8 cellular contexts compared by ENCODE assay signal in the genomic region with DNA sequence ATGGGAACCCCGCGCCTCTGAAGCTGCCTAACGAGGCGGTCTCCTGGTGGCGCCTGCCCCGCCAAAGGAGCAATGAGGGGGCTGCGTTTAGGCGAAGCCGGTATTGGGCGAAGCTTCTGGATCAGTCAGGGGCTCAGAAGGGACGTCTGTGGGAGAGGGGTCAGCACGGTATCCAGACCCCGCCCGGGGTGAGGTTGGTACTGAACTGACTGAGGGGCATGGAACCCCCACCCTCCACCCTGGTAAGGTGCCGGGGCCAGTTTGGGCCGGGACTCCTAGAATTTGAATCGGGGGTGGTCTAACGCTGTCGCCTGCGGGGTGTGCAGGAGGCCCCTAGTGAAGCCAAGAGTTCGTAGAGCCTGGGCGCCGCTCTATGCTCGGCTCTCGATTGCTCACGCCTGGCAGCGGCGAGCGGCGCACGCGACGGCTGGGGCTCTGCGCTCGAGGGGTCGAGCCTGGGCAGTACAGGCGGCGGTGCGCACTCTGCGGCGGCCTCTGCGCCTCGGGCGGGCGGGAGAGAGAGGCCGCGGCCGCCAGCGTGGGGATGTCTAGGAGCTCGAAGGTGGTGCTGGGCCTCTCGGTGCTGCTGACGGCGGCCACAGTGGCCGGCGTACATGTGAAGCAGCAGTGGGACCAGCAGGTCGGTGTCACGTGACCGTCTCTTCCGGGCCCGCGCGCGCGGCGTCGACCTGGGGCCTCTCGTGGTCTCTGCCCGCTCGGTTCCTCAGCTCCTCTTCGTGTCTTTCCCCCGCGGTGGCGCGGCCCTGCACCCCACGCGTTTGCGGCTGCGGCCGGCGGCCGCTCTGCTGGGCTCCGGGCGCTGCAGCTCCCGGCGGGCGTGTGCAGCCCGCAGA. TPM values are rescaled to one million over a fixed set of nuclear protein-coding genes. Genes with fewer than 3 reads are reported as not detected.
DNase-seq lines count a peak whose midpoint lies in the region; ATAC-seq lines count a peak whose summit lies in the region.

A gene with protein sequence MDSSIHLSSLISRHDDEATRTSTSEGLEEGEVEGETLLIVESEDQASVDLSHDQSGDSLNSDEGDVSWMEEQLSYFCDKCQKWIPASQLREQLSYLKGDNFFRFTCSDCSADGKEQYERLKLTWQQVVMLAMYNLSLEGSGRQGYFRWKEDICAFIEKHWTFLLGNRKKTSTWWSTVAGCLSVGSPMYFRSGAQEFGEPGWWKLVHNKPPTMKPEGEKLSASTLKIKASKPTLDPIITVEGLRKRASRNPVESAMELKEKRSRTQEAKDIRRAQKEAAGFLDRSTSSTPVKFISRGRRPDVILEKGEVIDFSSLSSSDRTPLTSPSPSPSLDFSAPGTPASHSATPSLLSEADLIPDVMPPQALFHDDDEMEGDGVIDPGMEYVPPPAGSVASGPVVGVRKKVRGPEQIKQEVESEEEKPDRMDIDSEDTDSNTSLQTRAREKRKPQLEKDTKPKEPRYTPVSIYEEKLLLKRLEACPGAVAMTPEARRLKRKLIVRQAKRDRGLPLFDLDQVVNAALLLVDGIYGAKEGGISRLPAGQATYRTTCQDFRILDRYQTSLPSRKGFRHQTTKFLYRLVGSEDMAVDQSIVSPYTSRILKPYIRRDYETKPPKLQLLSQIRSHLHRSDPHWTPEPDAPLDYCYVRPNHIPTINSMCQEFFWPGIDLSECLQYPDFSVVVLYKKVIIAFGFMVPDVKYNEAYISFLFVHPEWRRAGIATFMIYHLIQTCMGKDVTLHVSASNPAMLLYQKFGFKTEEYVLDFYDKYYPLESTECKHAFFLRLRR (plus strand): TSS at position 452 of the 854 bp plus-strand sequence. CDS start 4,798 bp downstream, outside the sequence.
A gene with protein sequence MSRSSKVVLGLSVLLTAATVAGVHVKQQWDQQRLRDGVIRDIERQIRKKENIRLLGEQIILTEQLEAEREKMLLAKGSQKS (plus strand): TSS at position 452 of the 854 bp plus-strand sequence. CDS start 93 bp downstream, at position 545.

- peaks cover 4% of the 10 kb centered on the region for H3K4me1 ChIP-seq in effector memory CD4-positive, alpha-beta T cell (ENCODE audit: control insufficient read depth, insufficient read depth, low read length, poor library complexity, severe bottlenecking)

- ATAC-seq in GM19455 (IDR thresholded peaks at IDR 0.05; ENCODE audit: unreplicated experiment) = peak; percentile 86
- peak; percentile 86 for ATAC-seq in memory B cell (ENCODE audit: low read depth)

- H3K4me3 ChIP-seq in effector memory CD4-positive, alpha-beta T cell (ENCODE audit: insufficient read depth, low read depth, low read length, poor library complexity, severe bottlenecking) = peak within 1 kb of the TSS; percentile 95

- H3K4me1 Mint-ChIP-seq in memory B cell = peaks cover 29% of the 10 kb centered on the region

- H3K27ac Mint-ChIP-seq in memory B cell = peak within 1 kb of the TSS; percentile 92

- H3K27me3 Mint-ChIP-seq in memory B cell = no peaks in the 10 kb centered on the region

- H3K4me3 Mint-ChIP-seq in memory B cell = peak within 1 kb of the TSS; percentile 89

- H3K36me3 Mint-ChIP-seq in memory B cell = peaks cover 7% of the 10 kb centered on the region

- H3K9me3 Mint-ChIP-seq in memory B cell = no peaks in the 10 kb centered on the region

- no peaks in the 10 kb centered on the region for H3K9me3 ChIP-seq in effector memory CD4-positive, alpha-beta T cell (ENCODE audit: control insufficient read depth, low read length)

- no peaks in the 10 kb centered on the region for H3K27me3 ChIP-seq in effector memory CD4-positive, alpha-beta T cell (replicated peaks; ENCODE audit: control insufficient read depth, insufficient read depth, low read length, poor library complexity, severe bottlenecking)

- H3K36me3 ChIP-seq in effector memory CD4-positive, alpha-beta T cell (ENCODE audit: control insufficient read depth, insufficient read depth, low read length) = peaks cover 5% of the 10 kb centered on the region

- peak; percentile 86 for DNase-seq in CMK (ENCODE audit: low read depth)
- peak; percentile 95 for DNase-seq in HK-2 (ENCODE audit: unreplicated experiment)
- DNase-seq in NK-92 (lab: John Stamatoyannopoulos, UW; ENCODE audit: unreplicated experiment) = peak; percentile 21
- DNase-seq in effector memory CD4-positive, alpha-beta T cell = peak; percentile 75 to 85 (median 82)
- DNase-seq in memory B cell (ENCODE audit: low spot score in 2 of 2) = peak; percentile 91 to 97
- DNase-seq in stimulated activated CD8-positive, alpha-beta memory T cell treated with anti-CD3 and anti-CD28 coated beads, Interleukin-12 subunit alpha, Interleukin-12 subunit beta, amount 100 ng/mL, for 1 hour (ENCODE audit: low read depth) = peak; percentile 80

- peak within 1 kb of the TSS; percentile 87 for H3K27ac ChIP-seq in effector memory CD4-positive, alpha-beta T cell (ENCODE audit: insufficient read depth, low read length, poor library complexity, severe bottlenecking)

- POLR2A ChIA-PET in activated CD8-positive, alpha-beta memory T cell treated with anti-CD3 and anti-CD28 coated beads for 36 hours (lab: Charles Lee) = interaction anchor here (0.6 to 0.9 kb wide), 3 partner anchors 150 to 455 kb away, joined by 3 to 5 read pairs (median 5); a partner anchor contains a TSS

- CTCF ChIA-PET in activated CD8-positive, alpha-beta memory T cell treated with anti-CD3 and anti-CD28 coated beads for 36 hours (lab: Charles Lee) = interaction anchor here (0.7 to 1.4 kb wide), 3 partner anchors 8 to 150 kb away, joined by 3 to 5 read pairs (median 3); a partner anchor contains a TSS

RNA-seq across cellular contexts. Expression of the first gene that starts in this region (rescaled TPM):
- 10 to 100 TPM; 17.9 to 21.6 TPM for total RNA-seq in activated CD8-positive, alpha-beta memory T cell treated with anti-CD3 and anti-CD28 coated beads for 36 hours

RNA-seq across cellular contexts. Expression of the second gene that starts in this region (rescaled TPM):
- total RNA-seq in activated CD8-positive, alpha-beta memory T cell treated with anti-CD3 and anti-CD28 coated beads for 36 hours = 10 to 100 TPM; 14.4 to 15.4 TPM

Comparison
In these comparisons a context has a peak if more than half of its experiments do, and no peak if none do; other contexts are left out.
1. Peak in every context shown above with its lines: DNase-seq, ATAC-seq, H3K4me3 ChIP-seq and H3K27ac ChIP-seq.
2. DNase-seq: peak in every context shown above with its lines; median percentile 95 in HK-2; 94 in memory B cell; 86 in CMK; 82 in effector memory CD4-positive, alpha-beta T cell; 80 in stimulated activated CD8-positive, alpha-beta memory T cell treated with anti-CD3 and anti-CD28 coated beads, Interleukin-12 subunit alpha, Interleukin-12 subunit beta, amount 100 ng/mL, for 1 hour; 21 in NK-92.